15 cellular contexts compared by ENCODE assay signal in the genomic region with DNA sequence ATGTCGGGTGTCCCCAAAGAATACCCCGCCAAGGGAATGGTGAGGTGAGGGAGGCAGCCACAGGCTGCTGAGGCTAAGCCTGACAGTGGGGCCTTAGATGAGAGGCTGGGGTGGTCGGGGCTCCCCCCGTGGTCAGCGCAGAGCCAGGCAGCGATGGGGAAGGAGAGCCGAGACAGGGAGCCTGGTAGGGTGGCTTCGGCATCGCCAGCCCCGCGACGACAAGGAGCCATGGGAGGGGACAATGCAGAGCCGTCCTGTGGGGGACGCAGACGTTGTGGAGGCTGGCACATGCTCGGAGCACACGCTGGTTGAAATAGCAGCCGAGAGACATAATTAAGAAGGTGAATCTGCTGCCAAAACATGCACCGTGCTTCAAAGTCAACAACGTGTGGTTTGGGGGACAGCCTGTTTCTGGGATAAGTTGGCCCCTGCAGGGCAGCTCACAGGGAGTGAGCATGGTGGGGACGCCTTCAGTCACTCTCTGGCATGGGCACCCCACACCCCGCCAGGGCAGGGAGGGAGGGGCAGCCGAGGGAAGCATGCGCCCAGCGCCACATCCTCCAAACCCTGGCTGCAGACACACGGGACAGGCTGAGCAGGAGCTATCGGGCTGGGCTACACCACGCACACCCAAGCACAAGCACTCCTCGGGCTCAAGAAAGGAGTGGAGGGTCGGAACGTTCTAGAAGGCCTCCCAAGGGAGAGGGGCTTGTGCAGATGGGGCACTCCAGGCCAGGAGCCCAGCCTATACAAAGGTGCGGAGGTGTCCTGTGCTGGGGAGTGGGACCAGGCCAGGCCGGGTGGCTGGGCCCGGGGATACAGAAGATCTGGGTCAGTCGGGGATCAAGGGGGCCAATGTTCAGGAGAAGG.
A peak's percentile ranks its signal among the peaks of the same experiment; 100 is the strongest.
DNase-seq lines count a peak whose midpoint lies in the region; ATAC-seq and TF ChIP-seq lines count a peak whose summit lies in the region.
"Had no signal": no experiment of that assay in that cellular context is flagged by ENCODE, and none has a peak within 500 bp of the region (broad histone marks: within the 10 kb centered on the region; RNA-seq: fewer than 3 reads in every experiment).

No MANE protein-coding gene starts in this region.

- DNase-seq in cardiac septum (ENCODE audit: low spot score) = peak; percentile 56
- no peak for DNase-seq in heart right ventricle
- peak; percentile 95 to 98 for DNase-seq in NCI-H446 (lab: John Stamatoyannopoulos, UW)
- peak; percentile 82 for DNase-seq in esophagus muscularis mucosa (ENCODE audit: extremely low spot score)
- peak; percentile 62 for DNase-seq in type B pancreatic cell (ENCODE audit: extremely low spot score, unreplicated experiment)
- no peak for DNase-seq in effector CD8-positive, alpha-beta T cell (lab: John Stamatoyannopoulos, UW)
- no peak for DNase-seq in CD14-positive monocyte (ENCODE audit: low spot score)
- no peak for DNase-seq in D341Med (ENCODE audit: low spot score)
- DNase-seq: NCI-H2029 treated with DMSO at 0.1 percent for 48 hours, NCI-H2171 treated with DMSO at 0.1 percent for 48 hours, NCI-H510A, NCI-H774 had no signal

- H3K27me3 ChIP-seq in heart right ventricle (peaks cover 0 to 2% (median 0%) of the 10 kb centered on the region in 7 donors), esophagus muscularis mucosa (peaks cover 0 to 41% (median 0%) of the 10 kb centered on the region in 4 donors)

- H3K4me3 Mint-ChIP-seq in type B pancreatic cell (no peak overlapping the region), CD14-positive monocyte (no peak overlapping the region)

- TF ChIP-seq CTCF in heart right ventricle (IDR thresholded peaks at IDR 0.05) (no peak), esophagus muscularis mucosa (IDR thresholded peaks at IDR 0.05) (no peak), type B pancreatic cell (conservative IDR thresholded peaks at IDR 0.05) (no peak), CD14-positive monocyte (IDR thresholded peaks at IDR 0.05) (no peak)

- no peaks in the 10 kb centered on the region for H3K4me1 Mint-ChIP-seq in type B pancreatic cell (ENCODE audit: unreplicated experiment)
- H3K4me1 Mint-ChIP-seq in CD14-positive monocyte = no peaks in the 10 kb centered on the region

- H3K27ac ChIP-seq in heart right ventricle (no peak overlapping the region), esophagus muscularis mucosa (replicated peaks in 1 of 4) (no peak overlapping the region)
- H3K27ac ChIP-seq: C4-2B, PC-9 had no signal

- H3K27ac Mint-ChIP-seq in type B pancreatic cell (no peak overlapping the region), CD14-positive monocyte (no peak overlapping the region)

- H3K36me3 ChIP-seq in heart right ventricle (no peaks in the 10 kb centered on the region), esophagus muscularis mucosa (no peaks in the 10 kb centered on the region)
- H3K36me3 ChIP-seq: HAP-1 had no signal

- H3K9me3 Mint-ChIP-seq in type B pancreatic cell = peaks cover 6% of the 10 kb centered on the region
- peaks cover 0 to 5% (median 2%) of the 10 kb centered on the region in 7 donors for H3K9me3 Mint-ChIP-seq in CD14-positive monocyte

- TF ChIP-seq POLR2A in esophagus muscularis mucosa (IDR thresholded peaks at IDR 0.05; ENCODE audit: low read depth) = no peak

- H3K4me1 ChIP-seq in heart right ventricle = peaks cover 0 to 11% (median 0%) of the 10 kb centered on the region in 9 donors
- H3K4me1 ChIP-seq in esophagus muscularis mucosa = no peaks in the 10 kb centered on the region
- H3K4me1 ChIP-seq: HAP-1 had no signal

- H3K9me3 ChIP-seq in heart right ventricle (peaks cover 0 to 24% (median 2%) of the 10 kb centered on the region in 11 donors), esophagus muscularis mucosa (peaks cover 0 to 31% (median 24%) of the 10 kb centered on the region in 4 donors)
- H3K9me3 ChIP-seq: HAP-1 had no signal

- TF ChIP-seq EP300 in esophagus muscularis mucosa (IDR thresholded peaks at IDR 0.05) = no peak

- 72% methylated on average over 35 of the region's 35 CpGs for WGBS in heart right ventricle, 2 donors
- 69% methylated on average over 29 of the region's 35 CpGs for WGBS in esophagus muscularis mucosa

- no peaks in the 10 kb centered on the region for H3K36me3 Mint-ChIP-seq in type B pancreatic cell
- no peaks in the 10 kb centered on the region for H3K36me3 Mint-ChIP-seq in CD14-positive monocyte

- H3K27me3 Mint-ChIP-seq in type B pancreatic cell (peaks cover 8% of the 10 kb centered on the region), CD14-positive monocyte (ENCODE audit: low read depth in 3 of 3) (peaks cover 3 to 4% (median 4%) of the 10 kb centered on the region in 3 donors)

- ATAC-seq in heart right ventricle = no peak

- no peak overlapping the region for H3K4me3 ChIP-seq in heart right ventricle
- no peak overlapping the region for H3K4me3 ChIP-seq in esophagus muscularis mucosa
- H3K4me3 ChIP-seq: HAP-1, PC-9 had no signal

- intact Hi-C loops in cardiac septum (cut with DNase I) (no loop called here), heart right ventricle (cut with DNase I) (no loop called here), esophagus muscularis mucosa (cut with DNase I) (no loop called here), CD14-positive monocyte (cut with micrococcal nuclease) (no loop called here)

Comparison
In these comparisons a context has a peak if more than half of its experiments do, and no peak if none do; other contexts are left out.
1. DNase-seq: peak in cardiac septum (single experiment), NCI-H446 (2 of 2), esophagus muscularis mucosa (single experiment) and type B pancreatic cell (single experiment); none in heart right ventricle (0 of 2), effector CD8-positive, alpha-beta T cell (single experiment), CD14-positive monocyte (single experiment) and D341Med (single experiment).